ENCODE assay signal across 30 cellular contexts in genomic region chr17:70336411-70336810, GRCh38.
"Had no signal": no experiment of that assay in that cellular context is flagged by ENCODE, and none has a peak within 500 bp of the region (broad histone marks: within the 10 kb centered on the region; RNA-seq: fewer than 3 reads in every experiment).

No MANE protein-coding gene starts in this region.

- H3K79me2 ChIP-seq: hepatocyte had no signal

- DNase-seq: activated CD4-positive, alpha-beta memory T cell treated with anti-CD3 and anti-CD28 coated beads for 36 hours; activated CD4-positive, alpha-beta T cell treated with anti-CD3 and anti-CD28 coated beads for 36 hours; activated CD4-positive, alpha-beta T cell treated with anti-CD3 and anti-CD28 coated beads, Interleukin-2, amount 10 ng/mL, durations not matched to agents 24 days and 14 days; activated CD4-positive, CD25-positive, alpha-beta regulatory T cell; activated CD4-positive, CD25-positive, alpha-beta regulatory T cell treated with anti-CD3 and anti-CD28 coated beads, Interleukin-2, amount 50 U/mL, for 72 hours; activated CD8-positive, alpha-beta memory T cell treated with anti-CD3 and anti-CD28 coated beads, Interleukin-2, amount 10 ng/mL, durations not matched to agents 7 days and 5 days; activated CD8-positive, alpha-beta memory T cell treated with anti-CD3 and anti-CD28 coated beads, Interleukin-2, amount 50 U/mL, for 4 hours; activated CD8-positive, alpha-beta T cell treated with anti-CD3 and anti-CD28 coated beads, Interleukin-2, amount 10 ng/mL, durations not matched to agents 7 days and 5 days; activated effector memory CD4-positive, alpha-beta T cell treated with anti-CD3 and anti-CD28 coated beads, Interleukin-2, amount 50 U/mL, for 16 hours; activated naive CD4-positive, alpha-beta T cell treated with anti-CD3 and anti-CD28 coated beads for 36 hours; activated naive CD8-positive, alpha-beta T cell treated with anti-CD3 and anti-CD28 coated beads for 36 hours; activated naive CD8-positive, alpha-beta T cell treated with anti-CD3 and anti-CD28 coated beads, Interleukin-2, amount 50 U/mL, for 24 hours; activated T-cell treated with anti-CD3 and anti-CD28 coated beads, Interleukin-2, amount 50 U/mL, for 1 hour; activated T-cell treated with anti-CD3 and anti-CD28 coated beads, Interleukin-2, amount 50 U/mL, for 48 hours; adrenal gland; central memory CD4-positive, alpha-beta T cell; cerebellar nuclear complex; colonic mucosa; effector memory CD4-positive, alpha-beta T cell; endodermal cell; foreskin melanocyte; heart right ventricle; T-helper 17 cell; T1000 had no signal

- H3K36me3 ChIP-seq: adrenal gland, ascending aorta, breast epithelium, cardiac muscle cell, colonic mucosa, gastroesophageal sphincter, heart right ventricle had no signal

- ATAC-seq: activated CD4-positive, alpha-beta T cell treated with anti-CD3 and anti-CD28 coated beads for 36 hours; activated CD8-positive, alpha-beta memory T cell treated with anti-CD3 and anti-CD28 coated beads, Interleukin-2, amount 10 ng/mL, durations not matched to agents 7 days and 5 days; activated CD8-positive, alpha-beta T cell treated with anti-CD3 and anti-CD28 coated beads, Interleukin-2, amount 10 ng/mL, durations not matched to agents 7 days and 5 days; activated naive CD8-positive, alpha-beta T cell treated with anti-CD3 and anti-CD28 coated beads, Interleukin-2, amount 50 U/mL, for 24 hours; esophagus mucosa; gastroesophageal sphincter; heart right ventricle; T-helper 17 cell had no signal

- H3K4me3 ChIP-seq: adrenal gland, ascending aorta, breast epithelium, cardiac muscle cell, colonic mucosa, gastroesophageal sphincter, heart right ventricle, hepatocyte had no signal

- H3K27me3 ChIP-seq: adrenal gland, ascending aorta, breast epithelium, cardiac muscle cell, colonic mucosa, gastroesophageal sphincter, heart right ventricle, hepatocyte had no signal

- H3K9me3 ChIP-seq: adrenal gland, ascending aorta, breast epithelium, colonic mucosa, gastroesophageal sphincter had no signal

- H3K4me2 ChIP-seq: hepatocyte had no signal

- H3K27ac ChIP-seq: adrenal gland, ascending aorta, breast epithelium, cardiac muscle cell, colonic mucosa, gastroesophageal sphincter, heart right ventricle, hepatocyte had no signal

- H3K4me1 ChIP-seq: adrenal gland, ascending aorta, breast epithelium, colonic mucosa, gastroesophageal sphincter had no signal

- H2AFZ ChIP-seq: hepatocyte had no signal
